ENCODE assay signal across 22 cellular contexts in genomic region chr7:143958781-143959180, GRCh38. TPM values are rescaled to one million over a fixed set of nuclear protein-coding genes. Genes with fewer than 3 reads are reported as not detected.
DNase-seq lines count a peak whose midpoint lies in the region; ATAC-seq, FAIRE-seq and TF ChIP-seq lines count a peak whose summit lies in the region.
"Had no signal": no experiment of that assay in that cellular context is flagged by ENCODE, and none has a peak within 500 bp of the region (broad histone marks: within the 10 kb centered on the region; RNA-seq: fewer than 3 reads in every experiment).

No MANE protein-coding gene starts in this region.

- no peaks in the 10 kb centered on the region for H4K20me1 ChIP-seq in HepG2 (ENCODE audit: insufficient read depth, low read length)
- H4K20me1 ChIP-seq: BLaER1 had no signal

- H2AFZ ChIP-seq in HepG2 (ENCODE audit: low read length): no peak overlapping the region

- no peak for FAIRE-seq in HepG2 (lab: Jason Lieb, UNC)
- FAIRE-seq: A549, HTR-8/SVneo had no signal

- no peaks in the 10 kb centered on the region for H3K9me3 ChIP-seq in HepG2 (ENCODE audit: low read length)
- no peaks in the 10 kb centered on the region for H3K9me3 ChIP-seq in right lobe of liver
- H3K9me3 ChIP-seq: A549, BLaER1 had no signal

- in situ Hi-C loops in HepG2 (cut with HindIII; ENCODE audit: extremely low pct_ligation_motif_present, low pct_unique_long_range_greater_than_20kb): no loop called here

- TF ChIP-seq RAD21 in HepG2 (CRISPR knock-in tag; IDR thresholded peaks at IDR 0.05): no peak

- peak; percentile 80 for ATAC-seq in HepG2
- no peak for ATAC-seq in right lobe of liver
- no peak for ATAC-seq in GM21381 (IDR thresholded peaks at IDR 0.05; ENCODE audit: unreplicated experiment)
- ATAC-seq in HG02938 (IDR thresholded peaks at IDR 0.05; ENCODE audit: unreplicated experiment): no peak
- ATAC-seq: A549, T-cell had no signal

- H3K79me2 ChIP-seq in HepG2 (ENCODE audit: insufficient read depth, low read length): no peaks in the 10 kb centered on the region

- TF ChIP-seq EP300 in HepG2 (IDR thresholded peaks at IDR 0.05; ENCODE audit: low read depth in 2 of 2, low read length in 2 of 2) (0 out of 4 replicates have a peak, but pooled peaks have one; percentile 16 to 51), HepG2 (CRISPR knock-in tag; IDR thresholded peaks at IDR 0.05; ENCODE audit: borderline replicate concordance) (no peak)

- H3K4me1 ChIP-seq in HepG2 (ENCODE audit: insufficient read depth, low read length) (peaks cover 19% of the 10 kb centered on the region), right lobe of liver (no peaks in the 10 kb centered on the region)
- H3K4me1 ChIP-seq: A549, BLaER1 had no signal

- H3K27me3 ChIP-seq in HepG2 (ENCODE audit: control insufficient read depth in 1 of 2, insufficient read depth in 2 of 2, low read length in 2 of 2) (no peaks in the 10 kb centered on the region), right lobe of liver (no peaks in the 10 kb centered on the region)
- H3K27me3 ChIP-seq: BLaER1 had no signal

- H3K27ac ChIP-seq in HepG2 (ENCODE audit: extremely low read length, insufficient read depth, low read length): peak overlapping the region; percentile 46
- no peak overlapping the region for H3K27ac ChIP-seq in right lobe of liver
- H3K27ac ChIP-seq: A549, BLaER1, SK-N-MC had no signal

- CTCF ChIA-PET in HepG2 (lab: Yijun Ruan, JAX; ENCODE audit: low intra/inter-chr PET ratio, low total read pairs): no interaction called here

- H3K36me3 ChIP-seq in HepG2 (replicated peaks in 1 of 2; ENCODE audit: control insufficient read depth in 1 of 2, insufficient read depth in 2 of 2, low read length in 2 of 2) (no peaks in the 10 kb centered on the region), right lobe of liver (no peaks in the 10 kb centered on the region)
- H3K36me3 ChIP-seq: BLaER1 had no signal

- WGBS in HepG2 (ENCODE audit: low lambda C conversion rate): 26% methylated on average over 3 of the region's 3 CpGs
- WGBS in right lobe of liver (ENCODE audit: insufficient coverage, low coverage, low lambda C conversion rate, missing lambda C conversion rate): 61% methylated on average over 3 of the region's 3 CpGs

- peak overlapping the region; percentile 31 for H3K9ac ChIP-seq in HepG2 (ENCODE audit: insufficient read depth, low read depth, low read length)
- H3K9ac ChIP-seq: BLaER1 had no signal

- peak; percentile 65 for DNase-seq in HepG2 (ENCODE audit: low spot score)
- DNase-seq in right lobe of liver: no peak
- peak; percentile 25 to 32 for DNase-seq in cardiac fibroblast (ENCODE audit: low read depth in 2 of 2)
- peak; percentile 6 for DNase-seq in left kidney (ENCODE audit: low read depth, low spot score)
- DNase-seq in pons (ENCODE audit: low spot score): no peak
- DNase-seq: CD4-positive, alpha-beta memory T cell; DMS79; HCEC 1CT; NCI-H1105 treated with DMSO at 0.1 percent for 48 hours; NCI-H1930; NCI-H748 treated with DMSO at 0.1 percent for 48 hours; NK-92 treated with Interleukin-12 subunit alpha and Interleukin-12 subunit beta, amount 100 ng/mL, for 24 hours; OCI-M1; SHP77; T-cell had no signal

- no peak for TF ChIP-seq POLR2A in HepG2 (IDR thresholded peaks at IDR 0.05; ENCODE audit: insufficient read depth in 1 of 2, low read depth in 2 of 2, low read length in 2 of 2)
- no peak for TF ChIP-seq POLR2A in right lobe of liver (IDR thresholded peaks at IDR 0.05)

- intact Hi-C loops in HepG2 (cut with micrococcal nuclease; ENCODE audit: unreplicated experiment): loop anchor here (2.0 kb wide), 2 partner anchors 58 to 66 kb away; no protein-coding TSS in a partner anchor
- intact Hi-C loops in right lobe of liver (cut with DNase I): no loop called here

- TF ChIP-seq CTCF in HepG2 (CRISPR knock-in tag; IDR thresholded peaks at IDR 0.05) (no peak), right lobe of liver (IDR thresholded peaks at IDR 0.05) (no peak), cardiac fibroblast (IDR thresholded peaks at IDR 0.05; ENCODE audit: low read depth, low read length) (no peak)

- no TSS peak for BruUV-seq in HepG2 (replicated peaks; lab: Mats Ljungman, UMichigan)

- H3K4me3 ChIP-seq in HepG2 (replicated peaks in 1 of 3; ENCODE audit: insufficient read depth in 1 of 3, low read depth in 2 of 3, low read length in 3 of 3) (no peak overlapping the region), right lobe of liver (no peak overlapping the region), cardiac fibroblast (replicated peaks in 1 of 2; ENCODE audit: low read depth in 2 of 2, low read length in 2 of 2) (no peak overlapping the region)
- H3K4me3 ChIP-seq: A549, BLaER1, SK-N-MC had no signal

- no peak overlapping the region for H3K4me2 ChIP-seq in HepG2 (ENCODE audit: low read depth, low read length)
- H3K4me2 ChIP-seq: A549, BLaER1 had no signal

- POLR2A ChIA-PET in HepG2 (lab: Yijun Ruan, JAX): no interaction called here

RNA-seq across cellular contexts. Expression of gene OR2F1, which starts 4.1 kb away (rescaled TPM):
- total RNA-seq in HepG2 (2016; rRNA removed; fragmentation: Illumina TruSeq; extraction: Trizol) (0.90 and 1.5 TPM in 2 replicates), right lobe of liver (not detected)
- 0.40 and 0.88 TPM in 2 replicates for total RNA-seq in HepG2 (2016; cell fraction: cytosol; rRNA removed; fragmentation: Illumina TruSeq; extraction: Trizol; ENCODE audit: low read depth)
- 1.4 TPM in 2 replicates for total RNA-seq in HepG2 (2016; cell fraction: insoluble cytoplasmic fraction; rRNA removed; fragmentation: Illumina TruSeq; extraction: Trizol)
- 0.65 and 0.79 TPM in 2 replicates for total RNA-seq in HepG2 (2016; cell fraction: membrane; rRNA removed; fragmentation: Illumina TruSeq; extraction: Trizol)
- 3.2 and 3.8 TPM in 2 replicates for total RNA-seq in HepG2 (2016; cell fraction: nucleus; rRNA removed; fragmentation: Illumina TruSeq; extraction: Trizol)
- polyA plus RNA-seq in HepG2 (2011; rRNA removed): 0.35 and 0.36 TPM in 2 replicates
- 0.16 and 0.51 TPM in 2 replicates for polyA plus RNA-seq in HepG2 (2011; cell fraction: cytosol; rRNA removed)
- polyA plus RNA-seq in HepG2 (2011; cell fraction: nucleus; rRNA removed): 0.45 and 0.62 TPM in 2 replicates
- 2.4 TPM in 1 of 2 replicates, not detected in the other for polyA plus RNA-seq in HepG2 (2012)
- polyA plus RNA-seq in HepG2 (2016; cell fraction: cytosol; fragmentation: Illumina TruSeq; extraction: Trizol; ENCODE audit: low read depth): 0.49 and 0.78 TPM in 2 replicates
- polyA plus RNA-seq in HepG2 (2016; cell fraction: insoluble cytoplasmic fraction; fragmentation: Illumina TruSeq; extraction: Trizol; ENCODE audit: low read depth): 0.47 and 0.98 TPM in 2 replicates
- polyA plus RNA-seq in HepG2 (2016; cell fraction: membrane; fragmentation: Illumina TruSeq; extraction: Trizol; ENCODE audit: low read depth): 0.63 and 1.0 TPM in 2 replicates
- polyA plus RNA-seq in HepG2 (2016; cell fraction: nucleus; fragmentation: Illumina TruSeq; extraction: Trizol; ENCODE audit: insufficient read depth, low read depth): 1.4 and 2.3 TPM in 2 replicates
- 4.0 TPM in 1 of 2 replicates, not detected in the other for polyA minus RNA-seq in HepG2 (2011; rRNA and poly(A)+ RNA removed; ENCODE audit: low replicate concordance)
- polyA minus RNA-seq in HepG2 (2011; cell fraction: cytosol; rRNA and poly(A)+ RNA removed): not detected in 2 replicates
- 4.9 and 7.5 TPM in 2 replicates for polyA minus RNA-seq in HepG2 (2011; cell fraction: nucleus; rRNA and poly(A)+ RNA removed)
- total RNA-seq: CD4-positive, alpha-beta memory T cell; NCI-H460; T-cell had no signal
- polyA plus RNA-seq: A549; CD4-positive, alpha-beta memory T cell had no signal

RNA-seq across cellular contexts. Expression of gene OR2F2, which starts 23.7 kb away (rescaled TPM):
- total RNA-seq in HepG2 (2016; rRNA removed; fragmentation: Illumina TruSeq; extraction: Trizol): 0.13 TPM in 1 of 2 replicates, not detected in the other
- total RNA-seq in HepG2 (2016; cell fraction: cytosol; rRNA removed; fragmentation: Illumina TruSeq; extraction: Trizol; ENCODE audit: low read depth): not detected in 2 replicates
- total RNA-seq in HepG2 (2016; cell fraction: insoluble cytoplasmic fraction; rRNA removed; fragmentation: Illumina TruSeq; extraction: Trizol): 0.13 TPM in 1 of 2 replicates, not detected in the other
- total RNA-seq in HepG2 (2016; cell fraction: membrane; rRNA removed; fragmentation: Illumina TruSeq; extraction: Trizol): not detected in 2 replicates
- total RNA-seq in HepG2 (2016; cell fraction: nucleus; rRNA removed; fragmentation: Illumina TruSeq; extraction: Trizol): 0.34 and 0.37 TPM in 2 replicates
- polyA plus RNA-seq in HepG2 (2011; rRNA removed): not detected in 2 replicates
- not detected in 2 replicates for polyA plus RNA-seq in HepG2 (2011; cell fraction: cytosol; rRNA removed)
- polyA plus RNA-seq in HepG2 (2011; cell fraction: nucleus; rRNA removed): 0.36 and 0.59 TPM in 2 replicates
- not detected in 2 replicates for polyA plus RNA-seq in HepG2 (2012)
- polyA plus RNA-seq in HepG2 (2016; cell fraction: cytosol; fragmentation: Illumina TruSeq; extraction: Trizol; ENCODE audit: low read depth): not detected in 2 replicates
- polyA plus RNA-seq in HepG2 (2016; cell fraction: insoluble cytoplasmic fraction; fragmentation: Illumina TruSeq; extraction: Trizol; ENCODE audit: low read depth): not detected in 2 replicates
- polyA plus RNA-seq in HepG2 (2016; cell fraction: membrane; fragmentation: Illumina TruSeq; extraction: Trizol; ENCODE audit: low read depth): not detected in 2 replicates
- polyA plus RNA-seq in HepG2 (2016; cell fraction: nucleus; fragmentation: Illumina TruSeq; extraction: Trizol; ENCODE audit: insufficient read depth, low read depth): not detected in 2 replicates
- 4.9 TPM in 1 of 2 replicates, not detected in the other for polyA minus RNA-seq in HepG2 (2011; rRNA and poly(A)+ RNA removed; ENCODE audit: low replicate concordance)
- polyA minus RNA-seq in HepG2 (2011; cell fraction: cytosol; rRNA and poly(A)+ RNA removed): not detected in 2 replicates
- polyA minus RNA-seq in HepG2 (2011; cell fraction: nucleus; rRNA and poly(A)+ RNA removed): 2.2 TPM in 2 replicates
- total RNA-seq in right lobe of liver: not detected
- total RNA-seq: CD4-positive, alpha-beta memory T cell; T-cell had no signal
- polyA plus RNA-seq: A549; CD4-positive, alpha-beta memory T cell had no signal

RNA-seq across cellular contexts. Expression of gene OR6B1, which starts 41.3 kb away (rescaled TPM):
- not detected in 2 replicates for total RNA-seq in HepG2 (2016; rRNA removed; fragmentation: Illumina TruSeq; extraction: Trizol)
- total RNA-seq in HepG2 (2016; cell fraction: cytosol; rRNA removed; fragmentation: Illumina TruSeq; extraction: Trizol; ENCODE audit: low read depth): not detected in 2 replicates
- total RNA-seq in HepG2 (2016; cell fraction: insoluble cytoplasmic fraction; rRNA removed; fragmentation: Illumina TruSeq; extraction: Trizol): 0.03 and 0.06 TPM in 2 replicates
- total RNA-seq in HepG2 (2016; cell fraction: membrane; rRNA removed; fragmentation: Illumina TruSeq; extraction: Trizol): not detected in 2 replicates
- 0.16 and 0.22 TPM in 2 replicates for total RNA-seq in HepG2 (2016; cell fraction: nucleus; rRNA removed; fragmentation: Illumina TruSeq; extraction: Trizol)
- polyA plus RNA-seq in HepG2 (2011; rRNA removed): 0.18 TPM in 2 replicates
- 0.11 and 0.12 TPM in 2 replicates for polyA plus RNA-seq in HepG2 (2011; cell fraction: cytosol; rRNA removed)
- polyA plus RNA-seq in HepG2 (2011; cell fraction: nucleus; rRNA removed): 0.71 and 0.73 TPM in 2 replicates
- polyA plus RNA-seq in HepG2 (2012): 0.08 TPM in 1 of 2 replicates, not detected in the other
- polyA plus RNA-seq in HepG2 (2016; cell fraction: cytosol; fragmentation: Illumina TruSeq; extraction: Trizol; ENCODE audit: low read depth): not detected in 2 replicates
- 0.04 TPM in 1 of 2 replicates, not detected in the other for polyA plus RNA-seq in HepG2 (2016; cell fraction: insoluble cytoplasmic fraction; fragmentation: Illumina TruSeq; extraction: Trizol; ENCODE audit: low read depth)
- not detected in 2 replicates for polyA plus RNA-seq in HepG2 (2016; cell fraction: membrane; fragmentation: Illumina TruSeq; extraction: Trizol; ENCODE audit: low read depth)
- 0.33 TPM in 2 replicates for polyA plus RNA-seq in HepG2 (2016; cell fraction: nucleus; fragmentation: Illumina TruSeq; extraction: Trizol; ENCODE audit: insufficient read depth, low read depth)
- 2.2 TPM in 1 of 2 replicates, not detected in the other for polyA minus RNA-seq in HepG2 (2011; rRNA and poly(A)+ RNA removed; ENCODE audit: low replicate concordance)
- polyA minus RNA-seq in HepG2 (2011; cell fraction: cytosol; rRNA and poly(A)+ RNA removed): not detected in 2 replicates
- 1.0 and 1.2 TPM in 2 replicates for polyA minus RNA-seq in HepG2 (2011; cell fraction: nucleus; rRNA and poly(A)+ RNA removed)
- total RNA-seq in right lobe of liver: not detected
- total RNA-seq: CD4-positive, alpha-beta memory T cell; NCI-H460; T-cell had no signal
- polyA plus RNA-seq: A549; CD4-positive, alpha-beta memory T cell had no signal

RNA-seq across cellular contexts. Expression of gene TCAF1, which starts 56.8 kb away (rescaled TPM):
- total RNA-seq in HepG2 (2016; rRNA removed; fragmentation: Illumina TruSeq; extraction: Trizol): 101 and 124 TPM in 2 replicates
- total RNA-seq in HepG2 (2016; cell fraction: cytosol; rRNA removed; fragmentation: Illumina TruSeq; extraction: Trizol; ENCODE audit: low read depth): 3.7 and 4.9 TPM in 2 replicates
- 101 and 104 TPM in 2 replicates for total RNA-seq in HepG2 (2016; cell fraction: insoluble cytoplasmic fraction; rRNA removed; fragmentation: Illumina TruSeq; extraction: Trizol)
- total RNA-seq in HepG2 (2016; cell fraction: membrane; rRNA removed; fragmentation: Illumina TruSeq; extraction: Trizol): 19.6 and 22.3 TPM in 2 replicates
- 68.3 and 72.5 TPM in 2 replicates for total RNA-seq in HepG2 (2016; cell fraction: nucleus; rRNA removed; fragmentation: Illumina TruSeq; extraction: Trizol)
- polyA plus RNA-seq in HepG2 (2011; rRNA removed): 36.2 and 40.0 TPM in 2 replicates
- 25.8 and 27.9 TPM in 2 replicates for polyA plus RNA-seq in HepG2 (2011; cell fraction: cytosol; rRNA removed)
- 28.0 and 33.8 TPM in 2 replicates for polyA plus RNA-seq in HepG2 (2011; cell fraction: nucleus; rRNA removed)
- 62.6 and 65.1 TPM in 2 replicates for polyA plus RNA-seq in HepG2 (2012)
- 1.7 and 2.1 TPM in 2 replicates for polyA plus RNA-seq in HepG2 (2016; cell fraction: cytosol; fragmentation: Illumina TruSeq; extraction: Trizol; ENCODE audit: low read depth)
- 67.8 and 76.7 TPM in 2 replicates for polyA plus RNA-seq in HepG2 (2016; cell fraction: insoluble cytoplasmic fraction; fragmentation: Illumina TruSeq; extraction: Trizol; ENCODE audit: low read depth)
- polyA plus RNA-seq in HepG2 (2016; cell fraction: membrane; fragmentation: Illumina TruSeq; extraction: Trizol; ENCODE audit: low read depth): 4.5 and 5.8 TPM in 2 replicates
- polyA plus RNA-seq in HepG2 (2016; cell fraction: nucleus; fragmentation: Illumina TruSeq; extraction: Trizol; ENCODE audit: insufficient read depth, low read depth): 55.2 and 55.9 TPM in 2 replicates
- 43.9 and 200 TPM in 2 replicates for polyA minus RNA-seq in HepG2 (2011; rRNA and poly(A)+ RNA removed; ENCODE audit: low replicate concordance)
- 52.7 and 61.0 TPM in 2 replicates for polyA minus RNA-seq in HepG2 (2011; cell fraction: cytosol; rRNA and poly(A)+ RNA removed)
- 51.2 and 68.0 TPM in 2 replicates for polyA minus RNA-seq in HepG2 (2011; cell fraction: nucleus; rRNA and poly(A)+ RNA removed)
- total RNA-seq in right lobe of liver: 10 to 100 TPM; 31.6 to 52.9 (median 45.8) TPM

Comparison
In these comparisons a context has a peak if more than half of its experiments do, and no peak if none do; other contexts are left out.
1. DNase-seq: peak in HepG2 (single experiment), cardiac fibroblast (2 of 2) and left kidney (single experiment); none in right lobe of liver (0 of 3) and pons (single experiment).